ENCODE assay signal across 26 cellular contexts in the genomic region with DNA sequence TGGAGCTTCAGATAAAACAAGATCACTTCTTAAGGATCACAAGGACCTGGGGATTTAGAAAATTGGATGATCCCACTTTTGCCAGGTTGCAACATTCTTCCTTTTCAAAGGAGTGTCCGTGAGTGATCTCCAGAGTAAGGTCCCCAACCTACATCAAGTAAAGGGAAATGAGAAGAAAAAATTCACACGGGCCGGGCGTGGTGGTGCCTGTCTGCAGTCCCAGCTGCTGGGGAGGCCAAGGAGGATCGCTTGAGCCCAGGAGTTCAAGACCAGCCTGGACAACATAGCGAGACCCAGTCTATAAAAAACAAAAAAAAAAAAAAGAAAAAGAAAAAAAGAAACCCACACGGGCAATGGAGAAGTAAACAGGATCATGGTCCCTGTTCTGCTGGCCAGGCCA. TPM values are rescaled to one million over a fixed set of nuclear protein-coding genes. Genes with fewer than 3 reads are reported as not detected.
DNase-seq lines count a peak whose midpoint lies in the region; TF ChIP-seq lines count a peak whose summit lies in the region.
"Had no signal": no experiment of that assay in that cellular context is flagged by ENCODE, and none has a peak within 500 bp of the region (broad histone marks: within the 10 kb centered on the region; RNA-seq: fewer than 3 reads in every experiment).

No MANE protein-coding gene starts in this region.

- H3K9me3 ChIP-seq in esophagus muscularis mucosa (no peaks in the 10 kb centered on the region), neuronal stem cell (replicated peaks in 1 of 2; ENCODE audit: control insufficient read depth in 2 of 2, insufficient read depth in 1 of 2, low read depth in 1 of 2, low read length in 2 of 2) (no peaks in the 10 kb centered on the region), HAP-1 (no peaks in the 10 kb centered on the region; the same call in 1 of the 2 replicates)

- 91% methylated on average over 7 of the region's 7 CpGs for WGBS in esophagus muscularis mucosa
- no CpG with 5 or more reads among the region's 7 CpGs for WGBS in neuronal stem cell (ENCODE audit: extremely low coverage in 2 of 2, insufficient read length in 2 of 2, insufficient replicate concordance in 1 of 2), 2 donors

- no peak overlapping the region for H2BK5ac ChIP-seq in neuronal stem cell (ENCODE audit: low read length)

- H3K27ac ChIP-seq in esophagus muscularis mucosa (replicated peaks in 1 of 4) (no peak overlapping the region), neuronal stem cell (replicated peaks; ENCODE audit: low read length) (no peak overlapping the region)
- H3K27ac ChIP-seq: 22Rv1, BLaER1, GM23248, PC-9 had no signal

- H3K79me1 ChIP-seq in neuronal stem cell (ENCODE audit: low read depth, low read length): no peaks in the 10 kb centered on the region

- H3K36me3 ChIP-seq in esophagus muscularis mucosa: no peaks in the 10 kb centered on the region
- no peaks in the 10 kb centered on the region for H3K36me3 ChIP-seq in neuronal stem cell (replicated peaks in 1 of 2; ENCODE audit: control insufficient read depth in 2 of 2, insufficient read depth in 2 of 2, low read length in 2 of 2)
- H3K36me3 ChIP-seq in HAP-1 (replicated peaks): no peaks in the 10 kb centered on the region
- H3K36me3 ChIP-seq: BLaER1 had no signal

- H3K9ac ChIP-seq in neuronal stem cell (ENCODE audit: low read depth, low read length, poor library complexity): no peak overlapping the region
- H3K9ac ChIP-seq: BLaER1, GM23248 had no signal

- H3K27me3 ChIP-seq in esophagus muscularis mucosa: peaks cover 0 to 17% (median 0%) of the 10 kb centered on the region in 4 donors
- H3K27me3 ChIP-seq in neuronal stem cell (ENCODE audit: control insufficient read depth in 3 of 3, insufficient read depth in 3 of 3, low read depth in 1 of 3, low read length in 3 of 3): no peaks in the 10 kb centered on the region
- H3K27me3 ChIP-seq in HAP-1 (ENCODE audit: low read depth): no peaks in the 10 kb centered on the region
- H3K27me3 ChIP-seq: BLaER1 had no signal

- no peak overlapping the region for H3K18ac ChIP-seq in neuronal stem cell (ENCODE audit: low read length)

- H3K4me2 ChIP-seq in neuronal stem cell (ENCODE audit: insufficient read depth, low read length, poor library complexity, severe bottlenecking): no peak overlapping the region
- H3K4me2 ChIP-seq: BLaER1, PC-9 had no signal

- no peak for TF ChIP-seq CTCF in esophagus muscularis mucosa (IDR thresholded peaks at IDR 0.05)

- H2BK15ac ChIP-seq in neuronal stem cell (ENCODE audit: low read length): peak overlapping the region; percentile 38

- no peak overlapping the region for H2AFZ ChIP-seq in neuronal stem cell (ENCODE audit: low read length)
- H2AFZ ChIP-seq: PC-9 had no signal

- DNase-seq in NCI-H524 (lab: John Stamatoyannopoulos, UW): peak; percentile 6 to 52
- no peak for DNase-seq in NCI-H524 treated with DMSO at 0.1 percent for 48 hours (lab: John Stamatoyannopoulos, UW)
- peak; percentile 39 for DNase-seq in ELF-1 (ENCODE audit: low read depth, low spot score)
- DNase-seq in esophagus muscularis mucosa (ENCODE audit: extremely low spot score): peak; percentile 62
- no peak for DNase-seq in neuronal stem cell (ENCODE audit: low spot score)
- DNase-seq in EL: no peak
- DNase-seq in HAP-1 (ENCODE audit: low spot score in 2 of 2): no peak
- DNase-seq in Ammon's horn (ENCODE audit: low spot score): no peak
- DNase-seq: ACHN; CD4-positive, CD25-positive, alpha-beta regulatory T cell; DMS153; DND-41; GM23248; HFFc6; NCI-H1092; NCI-H1436; NCI-H187; NCI-H2171 treated with DMSO at 0.1 percent for 48 hours; NCI-H345; NCI-H510A treated with DMSO at 0.1 percent for 48 hours; NCI-H774; PC-9; Right ventricle myocardium superior had no signal

- H3K4me3 ChIP-seq in esophagus muscularis mucosa (no peak overlapping the region), neuronal stem cell (ENCODE audit: low read length in 2 of 2) (no peak overlapping the region), HAP-1 (no peak overlapping the region)
- H3K4me3 ChIP-seq: BLaER1, GM23248, PC-9 had no signal

- peaks cover 0 to 15% (median 8%) of the 10 kb centered on the region in 4 donors for H3K4me1 ChIP-seq in esophagus muscularis mucosa
- H3K4me1 ChIP-seq in neuronal stem cell (ENCODE audit: control insufficient read depth in 2 of 2, insufficient read depth in 1 of 2, low read depth in 1 of 2, low read length in 2 of 2): no peaks in the 10 kb centered on the region
- H3K4me1 ChIP-seq in HAP-1: no peaks in the 10 kb centered on the region

- no peak overlapping the region for H2BK12ac ChIP-seq in neuronal stem cell (ENCODE audit: low read length)

- H3K23ac ChIP-seq in neuronal stem cell (ENCODE audit: low read depth, low read length, poor library complexity): no peak overlapping the region

- no peak overlapping the region for H3K4ac ChIP-seq in neuronal stem cell (ENCODE audit: low read length)

- H2AK5ac ChIP-seq in neuronal stem cell (ENCODE audit: low read depth, low read length): no peak overlapping the region

- H3K14ac ChIP-seq in neuronal stem cell (ENCODE audit: low read length): no peak overlapping the region

- no peak overlapping the region for H4K8ac ChIP-seq in neuronal stem cell (ENCODE audit: low read depth, low read length)

- intact Hi-C loops in esophagus muscularis mucosa (cut with DNase I): no loop called here

- TF ChIP-seq POLR2A in esophagus muscularis mucosa (IDR thresholded peaks at IDR 0.05; ENCODE audit: low read depth): no peak

- TF ChIP-seq EP300 in esophagus muscularis mucosa (IDR thresholded peaks at IDR 0.05): no peak

- H4K91ac ChIP-seq in neuronal stem cell (ENCODE audit: low read depth, low read length, poor library complexity): no peak overlapping the region

- in situ Hi-C loops in HAP-1 (cut with MboI; ENCODE audit: low sequenced_read_pairs): no loop called here

- H2BK120ac ChIP-seq in neuronal stem cell (ENCODE audit: low read depth, low read length): no peak overlapping the region

RNA-seq across cellular contexts. Expression of gene COL5A1, which starts 41.2 kb away (rescaled TPM):
- 10 to 100 TPM; 36.0 to 89.5 (median 56.4) TPM for total RNA-seq in esophagus muscularis mucosa
- polyA plus RNA-seq in neuronal stem cell (2013, experiment 1 of 2): 10.1 TPM
- 10.2 TPM for polyA plus RNA-seq in neuronal stem cell (2013, experiment 2 of 2)
- total RNA-seq: SK-MEL-5 had no signal

Comparison
In these comparisons a context has a peak if more than half of its experiments do, and no peak if none do; other contexts are left out.
1. DNase-seq: peak in NCI-H524 (2 of 2), ELF-1 (single experiment) and esophagus muscularis mucosa (single experiment); none in NCI-H524 treated with DMSO at 0.1 percent for 48 hours (single experiment), neuronal stem cell (single experiment), EL (single experiment), HAP-1 (0 of 2) and Ammon's horn (single experiment).